2 cellular contexts compared by ENCODE assay signal in the genomic region with DNA sequence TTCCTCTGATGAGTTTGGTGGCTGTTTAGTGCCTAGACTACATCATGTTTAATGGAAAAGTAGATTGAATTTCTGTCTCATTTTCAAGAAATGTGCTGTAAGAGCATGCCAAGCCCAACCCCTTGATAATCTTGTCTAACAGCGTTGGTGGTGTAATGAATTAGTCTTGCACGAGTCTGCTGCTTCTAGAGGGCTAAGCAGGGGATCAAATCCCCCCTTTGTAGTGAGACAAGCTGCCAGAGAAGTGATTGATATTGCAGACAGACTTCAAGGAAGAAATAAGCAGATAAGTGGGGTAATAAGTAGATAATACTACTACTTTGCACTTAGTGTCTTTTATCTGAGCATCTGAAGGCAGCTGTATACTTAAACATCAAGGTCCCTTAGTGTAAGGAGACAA.
TF ChIP-seq lines count a peak whose summit lies in the region.

No MANE protein-coding gene starts in this region.

TF ChIP-seq in IMR-90, 13 proteins besides CTCF, POLR2A, EP300 and RAD21:
- TF ChIP-seq MAZ (IDR thresholded peaks at IDR 0.05; ENCODE audit: borderline replicate concordance, low read depth, low read length) (no peak), SMC3 (IDR thresholded peaks at IDR 0.05; ENCODE audit: low read depth, low read length) (no peak), NFE2L2 (IDR thresholded peaks at IDR 0.05; ENCODE audit: low read depth, low read length) (no peak), BHLHE40 (IDR thresholded peaks at IDR 0.05; ENCODE audit: low read depth, low read length) (0 out of 2 replicates have a peak, but pooled peaks have one; percentile 17), CHD1 (IDR thresholded peaks at IDR 0.05; ENCODE audit: low read depth, low read length) (no peak)
- TF ChIP-seq, protein P1, sequence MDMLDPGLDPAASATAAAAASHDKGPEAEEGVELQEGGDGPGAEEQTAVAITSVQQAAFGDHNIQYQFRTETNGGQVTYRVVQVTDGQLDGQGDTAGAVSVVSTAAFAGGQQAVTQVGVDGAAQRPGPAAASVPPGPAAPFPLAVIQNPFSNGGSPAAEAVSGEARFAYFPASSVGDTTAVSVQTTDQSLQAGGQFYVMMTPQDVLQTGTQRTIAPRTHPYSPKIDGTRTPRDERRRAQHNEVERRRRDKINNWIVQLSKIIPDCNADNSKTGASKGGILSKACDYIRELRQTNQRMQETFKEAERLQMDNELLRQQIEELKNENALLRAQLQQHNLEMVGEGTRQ (IDR thresholded peaks at IDR 0.05; ENCODE audit: low read depth, low read length): no peak

TF ChIP-seq in endothelial cell of umbilical vein, 7 proteins besides CTCF, POLR2A, EP300 and RAD21:
- TF ChIP-seq EZH2 (IDR thresholded peaks at IDR 0.05; ENCODE audit: borderline replicate concordance, low read depth, low read length, severe bottlenecking) (no peak), POLR2AphosphoS5 (IDR thresholded peaks at IDR 0.05; ENCODE audit: insufficient read depth, low read depth, low read length) (no peak), FOS (IDR thresholded peaks at IDR 0.05; ENCODE audit: borderline replicate concordance, insufficient read depth, low read length) (no peak), MYC (IDR thresholded peaks at IDR 0.05; ENCODE audit: low read depth, low read length) (no peak), GATA2 (IDR thresholded peaks at IDR 0.05; ENCODE audit: insufficient read depth, insufficient read length, low read depth, low read length) (no peak)
